18 cellular contexts compared by ENCODE assay signal in the genomic region with DNA sequence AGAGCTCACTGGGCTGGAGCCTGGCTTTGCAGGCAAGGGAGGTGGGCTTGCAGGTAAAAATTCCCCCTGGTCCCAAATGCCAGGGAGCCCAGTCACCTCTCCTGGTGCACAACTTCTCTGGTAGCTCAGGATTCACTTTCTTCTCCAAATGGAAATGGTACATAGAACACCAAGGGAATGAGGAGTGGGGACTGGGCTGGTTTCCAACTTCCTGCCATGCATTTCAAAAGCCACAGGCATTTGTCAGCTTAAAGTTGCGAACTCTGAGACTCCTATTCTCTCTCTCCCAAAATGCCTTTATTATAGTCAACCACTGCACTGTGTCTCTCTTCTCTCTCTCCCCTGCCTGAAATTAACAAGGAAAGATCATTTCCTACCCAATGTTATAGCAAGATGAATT.
"Had no signal": no experiment of that assay in that cellular context is flagged by ENCODE, and none has a peak within 500 bp of the region (broad histone marks: within the 10 kb centered on the region; RNA-seq: fewer than 3 reads in every experiment).

No MANE protein-coding gene starts in this region.

- H3K4me3 Mint-ChIP-seq: activated CD4-positive, alpha-beta T cell treated with anti-CD3 and anti-CD28 coated beads, Interleukin-2, amount 10 ng/mL, durations not matched to agents 24 days and 14 days; activated naive CD4-positive, alpha-beta T cell treated with anti-CD3 and anti-CD28 coated beads, Interleukin-2, amount 50 U/mL, for 24 hours; mesothelial cell of epicardium; neural progenitor cell; stimulated activated naive CD8-positive, alpha-beta T cell treated with anti-CD3 and anti-CD28 coated beads, Interleukin-15, amount 100 ng/mL, for 72 hours had no signal

- H3K27me3 ChIP-seq: foreskin keratinocyte, neural progenitor cell, ovary, testis, upper lobe of right lung had no signal

- H3K27ac ChIP-seq: foreskin keratinocyte, heart left ventricle, neural progenitor cell, ovary, skin epidermis, testis, upper lobe of right lung had no signal

- H3K27me3 Mint-ChIP-seq: activated CD4-positive, alpha-beta T cell treated with anti-CD3 and anti-CD28 coated beads, Interleukin-2, amount 10 ng/mL, durations not matched to agents 24 days and 14 days; stimulated activated naive CD8-positive, alpha-beta T cell treated with anti-CD3 and anti-CD28 coated beads, Interleukin-15, amount 100 ng/mL, for 72 hours had no signal

- H3K4me2 ChIP-seq: neural progenitor cell had no signal

- H3K9me3 ChIP-seq: heart left ventricle, ovary, testis, upper lobe of right lung had no signal

- DNase-seq: activated CD4-positive, alpha-beta T cell treated with anti-CD3 and anti-CD28 coated beads, Interleukin-2, amount 10 ng/mL, durations not matched to agents 24 days and 14 days; activated CD8-positive, alpha-beta memory T cell treated with anti-CD3 and anti-CD28 coated beads for 24 hours; activated T-cell treated with anti-CD3 and anti-CD28 coated beads for 4 hours; amygdala; foreskin keratinocyte; heart left ventricle; ovary; stimulated activated CD4-positive, alpha-beta T cell treated with anti-CD3 and anti-CD28 coated beads, Interleukin-4, amount 100 ng/mL, for 4 hours; stimulated activated naive CD8-positive, alpha-beta T cell treated with anti-CD3 and anti-CD28 coated beads, Interleukin-15, amount 100 ng/mL, for 72 hours; T-helper 9 cell; testis; upper lobe of right lung had no signal

- H3K9me3 Mint-ChIP-seq: activated CD4-positive, alpha-beta T cell treated with anti-CD3 and anti-CD28 coated beads, Interleukin-2, amount 10 ng/mL, durations not matched to agents 24 days and 14 days; activated naive CD4-positive, alpha-beta T cell treated with anti-CD3 and anti-CD28 coated beads, Interleukin-2, amount 50 U/mL, for 24 hours; neural progenitor cell; stimulated activated naive CD8-positive, alpha-beta T cell treated with anti-CD3 and anti-CD28 coated beads, Interleukin-15, amount 100 ng/mL, for 72 hours had no signal

- H3K36me3 Mint-ChIP-seq: activated naive CD4-positive, alpha-beta T cell treated with anti-CD3 and anti-CD28 coated beads, Interleukin-2, amount 50 U/mL, for 24 hours; mesothelial cell of epicardium had no signal

- H3K4me1 Mint-ChIP-seq: activated CD4-positive, alpha-beta T cell treated with anti-CD3 and anti-CD28 coated beads, Interleukin-2, amount 10 ng/mL, durations not matched to agents 24 days and 14 days; activated naive CD4-positive, alpha-beta T cell treated with anti-CD3 and anti-CD28 coated beads, Interleukin-2, amount 50 U/mL, for 24 hours; mesothelial cell of epicardium; neural progenitor cell; stimulated activated naive CD8-positive, alpha-beta T cell treated with anti-CD3 and anti-CD28 coated beads, Interleukin-15, amount 100 ng/mL, for 72 hours had no signal

- ATAC-seq: foreskin keratinocyte; heart left ventricle; stimulated activated naive CD8-positive, alpha-beta T cell treated with anti-CD3 and anti-CD28 coated beads, Interleukin-15, amount 100 ng/mL, for 72 hours; upper lobe of right lung had no signal

- H3K9ac ChIP-seq: neural progenitor cell had no signal

- H3K4me1 ChIP-seq: foreskin keratinocyte, heart left ventricle, neural progenitor cell, testis, upper lobe of right lung had no signal

- FAIRE-seq: bronchial epithelial cell, keratinocyte had no signal

- H3K27ac Mint-ChIP-seq: activated CD4-positive, alpha-beta T cell treated with anti-CD3 and anti-CD28 coated beads, Interleukin-2, amount 10 ng/mL, durations not matched to agents 24 days and 14 days; activated naive CD4-positive, alpha-beta T cell treated with anti-CD3 and anti-CD28 coated beads, Interleukin-2, amount 50 U/mL, for 24 hours; mesothelial cell of epicardium; neural progenitor cell; stimulated activated naive CD8-positive, alpha-beta T cell treated with anti-CD3 and anti-CD28 coated beads, Interleukin-15, amount 100 ng/mL, for 72 hours had no signal

- H3K36me3 ChIP-seq: heart left ventricle, neural progenitor cell, ovary, upper lobe of right lung had no signal

- H3K4me3 ChIP-seq: heart left ventricle, neural progenitor cell, ovary, skin epidermis, testis, upper lobe of right lung had no signal

- H2AFZ ChIP-seq: neural progenitor cell had no signal
